8 cellular contexts compared by ENCODE assay signal in the genomic region with DNA sequence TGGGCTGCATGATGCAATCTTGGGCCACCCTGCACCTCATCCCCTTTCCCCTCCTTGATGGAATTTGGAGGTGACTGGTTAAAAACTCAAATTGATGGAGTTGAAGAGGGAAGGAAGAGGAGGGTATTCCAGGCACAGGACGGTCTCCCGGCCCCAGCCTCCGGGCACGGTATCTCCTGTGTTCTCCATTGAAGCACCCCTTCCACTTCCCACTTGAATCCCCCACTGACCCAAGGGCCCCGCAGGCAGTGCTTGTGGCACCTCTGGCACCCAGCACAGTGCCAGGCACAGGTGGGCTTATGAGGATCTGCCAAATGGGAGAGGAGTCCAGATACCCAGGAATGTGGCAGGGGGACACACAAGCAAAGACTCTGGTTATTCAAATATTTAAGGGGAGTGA.
DNase-seq lines count a peak whose midpoint lies in the region; ATAC-seq, FAIRE-seq and TF ChIP-seq lines count a peak whose summit lies in the region.
"Not testable (repeated sequence)": the region's sequence is repeated elsewhere in the genome, so short reads cannot be mapped to it uniquely, and the experiment has no call there.

No MANE protein-coding gene starts in this region.

- not testable (repeated sequence) for H3K4me2 ChIP-seq in K562 (ENCODE audit: insufficient read depth, low read length)

- not testable (repeated sequence) for H4K20me1 ChIP-seq in K562 (replicated peaks; ENCODE audit: control insufficient read depth, insufficient read depth, low read length)

- H3K9ac ChIP-seq in K562 (ENCODE audit: insufficient read depth in 1 of 2, low read depth in 2 of 2, low read length in 2 of 2) = not testable (repeated sequence)

- H3K36me3 Mint-ChIP-seq in chondrocyte (ENCODE audit: low read depth); stimulated activated effector memory CD8-positive, alpha-beta T cell treated with anti-CD3 and anti-CD28 coated beads, Interleukin-12 subunit alpha, Interleukin-12 subunit beta, amount 100 ng/mL, for 72 hours: not testable (repeated sequence)

- H3K9me3 Mint-ChIP-seq in chondrocyte (ENCODE audit: low read depth); stimulated activated effector memory CD8-positive, alpha-beta T cell treated with anti-CD3 and anti-CD28 coated beads, Interleukin-12 subunit alpha, Interleukin-12 subunit beta, amount 100 ng/mL, for 72 hours: not testable (repeated sequence)

- FAIRE-seq in K562 (lab: Jason Lieb, UNC) = not testable (repeated sequence)

- CTCF ChIA-PET in K562 (lab: Yijun Ruan, JAX; ENCODE audit: low intra/inter-chr PET ratio) = not testable (repeated sequence)

- TF ChIP-seq RAD21 in K562 (CRISPR knock-in tag; conservative IDR thresholded peaks at IDR 0.05 in 1 of 2, IDR thresholded peaks at IDR 0.05 in 1 of 2) = not testable (repeated sequence)

- not testable (repeated sequence) for H3K9me3 ChIP-seq in K562 (replicated peaks; ENCODE audit: control insufficient read depth, insufficient read depth, low read depth, low read length); right cardiac atrium (ENCODE audit: control insufficient read depth, low read length); upper lobe of left lung; upper lobe of right lung
- H3K9me3 ChIP-seq in spleen = peaks cover 0 to 45% (median 5%) of the 10 kb centered on the region in 8 donors

- H3K27me3 ChIP-seq in K562 (ENCODE audit: control insufficient read depth in 2 of 2, insufficient read depth in 2 of 2, low read length in 2 of 2) = peaks cover 11 to 29% of the 10 kb centered on the region in 2 experiments; a peak in 4 of 5 replicates
- not testable (repeated sequence) for H3K27me3 ChIP-seq in right cardiac atrium (ENCODE audit: control insufficient read depth, insufficient read depth); spleen (replicated peaks in 1 of 7); upper lobe of left lung; upper lobe of right lung

- H3K4me3 Mint-ChIP-seq in chondrocyte (ENCODE audit: unreplicated experiment); stimulated activated effector memory CD8-positive, alpha-beta T cell treated with anti-CD3 and anti-CD28 coated beads, Interleukin-12 subunit alpha, Interleukin-12 subunit beta, amount 100 ng/mL, for 72 hours: not testable (repeated sequence)

- in situ Hi-C loops in K562 (cut with MboI) = not testable (repeated sequence)

- not testable (repeated sequence) for H3K79me2 ChIP-seq in K562 (ENCODE audit: control insufficient read depth, insufficient read depth, low read length)

- ATAC-seq in K562 = not testable (repeated sequence)
- ATAC-seq in Right ventricle myocardium inferior (peak; percentile 6), right cardiac atrium (peak; percentile 21 to 24), upper lobe of left lung (ENCODE audit: low FRiP score in 2 of 2) (peak; percentile 7 to 27), upper lobe of right lung (peak; percentile 27)
- peak; percentile 14 for ATAC-seq in stimulated activated effector memory CD8-positive, alpha-beta T cell treated with anti-CD3 and anti-CD28 coated beads, Interleukin-12 subunit alpha, Interleukin-12 subunit beta, amount 100 ng/mL, for 72 hours

- H3K27me3 Mint-ChIP-seq in chondrocyte (ENCODE audit: low read depth) = not testable (repeated sequence)

- H2AFZ ChIP-seq in K562 (ENCODE audit: low read depth, low read length) = not testable (repeated sequence)

- POLR2A ChIA-PET in K562 (lab: Yijun Ruan, JAX) = interaction anchor here (1.2 kb wide), 1 partner anchor 10 kb away, joined by 3 read pairs; no protein-coding TSS in a partner anchor

- H3K27ac ChIP-seq in K562 (ENCODE audit: extremely low read depth, low read depth, low read length); right cardiac atrium (ENCODE audit: low read length); spleen; upper lobe of left lung; upper lobe of right lung: not testable (repeated sequence)

- not testable (repeated sequence) for H3K4me3 ChIP-seq in K562; right cardiac atrium (ENCODE audit: low read length); spleen; upper lobe of left lung; upper lobe of right lung

- not testable (repeated sequence) for TF ChIP-seq CTCF in K562 (IDR thresholded peaks at IDR 0.05 in 2 of 3, conservative IDR thresholded peaks at IDR 0.05 in 1 of 3; ENCODE audit: insufficient read depth in 2 of 3, low read depth in 1 of 3, low read length in 3 of 3); chondrocyte (IDR thresholded peaks at IDR 0.05); spleen (IDR thresholded peaks at IDR 0.05 in 8 of 11, conservative IDR thresholded peaks at IDR 0.05 in 3 of 11); upper lobe of left lung (IDR thresholded peaks at IDR 0.05); upper lobe of right lung (IDR thresholded peaks at IDR 0.05)

- under 1% methylated on average over 5 of the region's 5 CpGs for WGBS in K562 (ENCODE audit: insufficient coverage, low coverage, missing lambda C conversion rate)
- WGBS in right cardiac atrium = 89% methylated on average over 5 of the region's 5 CpGs
- 84 to 94% (median 90%) methylated on average over 5 of the region's 5 CpGs for WGBS in spleen, 5 donors
- WGBS in upper lobe of left lung, 2 donors = 82 to 89% methylated on average over 5 of the region's 5 CpGs

- TF ChIP-seq EP300 in K562 (IDR thresholded peaks at IDR 0.05; ENCODE audit: low read length); upper lobe of left lung (IDR thresholded peaks at IDR 0.05): not testable (repeated sequence)

- H3K36me3 ChIP-seq in K562 (ENCODE audit: control insufficient read depth, insufficient read depth, low read length); spleen; upper lobe of left lung; upper lobe of right lung: not testable (repeated sequence)

- intact Hi-C loops in K562 (cut with micrococcal nuclease); Right ventricle myocardium inferior (cut with DNase I); right cardiac atrium (cut with DNase I); spleen (cut with DNase I; ENCODE audit: low total_unique reads); upper lobe of right lung (cut with DNase I): not testable (repeated sequence)

- H3K9me1 ChIP-seq in K562 (ENCODE audit: control insufficient read depth, insufficient read depth, low read length) = not testable (repeated sequence)

- not testable (repeated sequence) for H3K4me1 ChIP-seq in K562 (replicated peaks in 1 of 2; ENCODE audit: control insufficient read depth in 2 of 2, insufficient read depth in 2 of 2, low read length in 2 of 2); right cardiac atrium (ENCODE audit: control insufficient read depth, insufficient read depth, low read length); spleen; upper lobe of left lung; upper lobe of right lung

- not testable (repeated sequence) for H3K27ac Mint-ChIP-seq in chondrocyte (ENCODE audit: unreplicated experiment); stimulated activated effector memory CD8-positive, alpha-beta T cell treated with anti-CD3 and anti-CD28 coated beads, Interleukin-12 subunit alpha, Interleukin-12 subunit beta, amount 100 ng/mL, for 72 hours

- not testable (repeated sequence) for H3K4me1 Mint-ChIP-seq in chondrocyte (ENCODE audit: low read depth); stimulated activated effector memory CD8-positive, alpha-beta T cell treated with anti-CD3 and anti-CD28 coated beads, Interleukin-12 subunit alpha, Interleukin-12 subunit beta, amount 100 ng/mL, for 72 hours

- not testable (repeated sequence) for TF ChIP-seq POLR2A in K562 (conservative IDR thresholded peaks at IDR 0.05); spleen (IDR thresholded peaks at IDR 0.05); upper lobe of left lung (IDR thresholded peaks at IDR 0.05)

- DNase-seq in K562 (ENCODE audit: extremely low read depth in 1 of 4, low spot score in 3 of 4); right cardiac atrium; stimulated activated effector memory CD8-positive, alpha-beta T cell treated with anti-CD3 and anti-CD28 coated beads, Interleukin-12 subunit alpha, Interleukin-12 subunit beta, amount 100 ng/mL, for 72 hours (ENCODE audit: low spot score in 2 of 2); upper lobe of right lung: not testable (repeated sequence)
- DNase-seq in chondrocyte (ENCODE audit: low spot score) (peak; percentile 99), Right ventricle myocardium inferior (ENCODE audit: missing footprints) (peak; percentile 83), spleen (peak; percentile 77), upper lobe of left lung (peak in 1 of 2 donors; percentile 81)

- BruUV-seq in K562 (replicated peaks; lab: Mats Ljungman, UMichigan) = not testable (repeated sequence)

TF ChIP-seq in K562, 482 proteins besides CTCF, POLR2A, EP300 and RAD21:
- TF ChIP-seq, protein P1, sequence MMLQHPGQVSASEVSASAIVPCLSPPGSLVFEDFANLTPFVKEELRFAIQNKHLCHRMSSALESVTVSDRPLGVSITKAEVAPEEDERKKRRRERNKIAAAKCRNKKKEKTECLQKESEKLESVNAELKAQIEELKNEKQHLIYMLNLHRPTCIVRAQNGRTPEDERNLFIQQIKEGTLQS (IDR thresholded peaks at IDR 0.05) = peak; percentile 47; the same call in 1 of the 2 replicates
- TF ChIP-seq, protein P1 (CRISPR knock-in tag; conservative IDR thresholded peaks at IDR 0.05) = not testable (repeated sequence)
- not testable (repeated sequence) for TF ChIP-seq CEBPG (CRISPR knock-in tag; IDR thresholded peaks at IDR 0.05)
- TF ChIP-seq CEBPG (tag; conservative IDR thresholded peaks at IDR 0.05 in 1 of 2, IDR thresholded peaks at IDR 0.05 in 1 of 2) = peak in 1 of 2 experiments; percentile 26; a peak in 1 of 4 replicates
